ENCODE assay signal across 13 cellular contexts in genomic region chr1:226681652-226682493, GRCh38. TPM values are rescaled to one million over a fixed set of nuclear protein-coding genes. Genes with fewer than 3 reads are reported as not detected.
DNase-seq lines count a peak whose midpoint lies in the region; ATAC-seq and TF ChIP-seq lines count a peak whose summit lies in the region.
"Had no signal": no experiment of that assay in that cellular context is flagged by ENCODE, and none has a peak within 500 bp of the region (broad histone marks: within the 10 kb centered on the region; RNA-seq: fewer than 3 reads in every experiment).

No MANE protein-coding gene starts in this region.

- no peaks in the 10 kb centered on the region for H3K9me3 ChIP-seq in spleen

- intact Hi-C loops in dendritic cell treated with granulocyte-macrophage colony-stimulating factor and Interleukin-4, amounts not matched to agents 40 ng/mL and 50 ng/mL, for 4 days (cut with micrococcal nuclease): no loop called here
- intact Hi-C loops in spleen (cut with DNase I; ENCODE audit: low total_unique reads): no loop called here

- no peak overlapping the region for H3K4me3 Mint-ChIP-seq in dendritic cell treated with granulocyte-macrophage colony-stimulating factor and Interleukin-4, amounts not matched to agents 40 ng/mL and 50 ng/mL, for 4 days
- H3K4me3 Mint-ChIP-seq: T-helper 1 cell treated with Interleukin-12 subunit alpha and Interleukin-12 subunit beta and Interleukin-4 antibody, amounts not matched to agents 30 μg/mL and 1 μg/mL, for 36 hours had no signal

- no peak for TF ChIP-seq CTCF in spleen (IDR thresholded peaks at IDR 0.05 in 8 of 11, conservative IDR thresholded peaks at IDR 0.05 in 3 of 11)

- H3K36me3 ChIP-seq in spleen: peaks cover 0 to 17% (median 0%) of the 10 kb centered on the region in 6 donors
- H3K36me3 ChIP-seq: cardiac muscle cell had no signal

- no peaks in the 10 kb centered on the region for H3K27me3 ChIP-seq in spleen (replicated peaks in 1 of 7)
- H3K27me3 ChIP-seq: cardiac muscle cell had no signal

- no peaks in the 10 kb centered on the region for H3K9me3 Mint-ChIP-seq in dendritic cell treated with granulocyte-macrophage colony-stimulating factor and Interleukin-4, amounts not matched to agents 40 ng/mL and 50 ng/mL, for 4 days
- H3K9me3 Mint-ChIP-seq: T-helper 1 cell treated with Interleukin-12 subunit alpha and Interleukin-12 subunit beta and Interleukin-4 antibody, amounts not matched to agents 30 μg/mL and 1 μg/mL, for 36 hours had no signal

- in situ Hi-C loops in G401 (cut with HindIII; ENCODE audit: low sequenced_read_pairs): no loop called here

- H3K27ac Mint-ChIP-seq in dendritic cell treated with granulocyte-macrophage colony-stimulating factor and Interleukin-4, amounts not matched to agents 40 ng/mL and 50 ng/mL, for 4 days: peak overlapping the region; percentile 50

- peaks cover 22% of the 10 kb centered on the region for H3K36me3 Mint-ChIP-seq in dendritic cell treated with granulocyte-macrophage colony-stimulating factor and Interleukin-4, amounts not matched to agents 40 ng/mL and 50 ng/mL, for 4 days (ENCODE audit: low read depth)

- peaks cover 84% of the 10 kb centered on the region for H3K4me1 Mint-ChIP-seq in dendritic cell treated with granulocyte-macrophage colony-stimulating factor and Interleukin-4, amounts not matched to agents 40 ng/mL and 50 ng/mL, for 4 days (ENCODE audit: low read depth)

- no peaks in the 10 kb centered on the region for H3K27me3 Mint-ChIP-seq in dendritic cell treated with granulocyte-macrophage colony-stimulating factor and Interleukin-4, amounts not matched to agents 40 ng/mL and 50 ng/mL, for 4 days

- 82 to 92% (median 85%) methylated on average over 4 of the region's 4 CpGs for WGBS in spleen, 5 donors

- no peak for TF ChIP-seq POLR2A in spleen (IDR thresholded peaks at IDR 0.05)

- no peak overlapping the region for H3K4me3 ChIP-seq in spleen
- H3K4me3 ChIP-seq: cardiac muscle cell had no signal

- H3K27ac ChIP-seq in spleen: peak overlapping the region in 5 of 8 donors; percentile 40 to 96 (median 91)
- H3K27ac ChIP-seq: cardiac muscle cell had no signal

- no peak for ATAC-seq in GM18498 (IDR thresholded peaks at IDR 0.05; ENCODE audit: unreplicated experiment)
- ATAC-seq in HG03095 (IDR thresholded peaks at IDR 0.05; ENCODE audit: unreplicated experiment): no peak
- no peak for ATAC-seq in HG03159 (IDR thresholded peaks at IDR 0.05; ENCODE audit: unreplicated experiment)

- DNase-seq in G401 (ENCODE audit: low spot score) (peak; percentile 55), NCI-H82 (lab: John Stamatoyannopoulos, UW) (peak; percentile 73), spleen (no peak)
- DNase-seq: NCI-H1105 treated with DMSO at 0.1 percent for 48 hours; NCI-H526 treated with DMSO at 0.1 percent for 48 hours; stimulated activated CD4-positive, alpha-beta T cell treated with anti-CD3 and anti-CD28 coated beads, Interleukin-2, amount 100 ng/mL, for 24 hours; stimulated activated CD8-positive, alpha-beta memory T cell treated with anti-CD3 and anti-CD28 coated beads, Interleukin-4, amount 100 ng/mL, for 48 hours had no signal

- H3K4me1 ChIP-seq in spleen: peaks cover 0 to 100% (median 91%) of the 10 kb centered on the region in 6 donors

RNA-seq across cellular contexts. Expression of gene ITPKB, which starts 57.2 kb away (rescaled TPM):
- 11.4 and 15.2 TPM in 2 replicates for total RNA-seq in G401 (2014; rRNA removed; shearing (Covaris generic))
- total RNA-seq in spleen: 10 to 100 TPM; 51.1 to 74.6 (median 68.2) TPM
- 10 to 100 TPM in 2 of 3 donors, 1 to 10 TPM in 1; 8.5 to 24.4 (median 11.8) TPM for polyA plus RNA-seq in spleen
